In genomic region chr4:187711586-187711985, GRCh38 we compare ENCODE assay signal across 1 cellular context.
TF ChIP-seq lines count a peak whose summit lies in the region.

No MANE protein-coding gene starts in this region.

TF ChIP-seq in HepG2, 621 proteins besides CTCF, POLR2A, EP300 and RAD21 (continued from another document):
- 0 out of 2 replicates have a peak, but pooled peaks have one; percentile 36 for TF ChIP-seq ATF7 (IDR thresholded peaks at IDR 0.05)
- TF ChIP-seq ATF7 (CRISPR knock-in tag; IDR thresholded peaks at IDR 0.05): no peak
